24 cellular contexts compared by ENCODE assay signal in genomic region chr1:175618559-175618958, GRCh38.
"Had no signal": no experiment of that assay in that cellular context is flagged by ENCODE, and none has a peak within 500 bp of the region (broad histone marks: within the 10 kb centered on the region; RNA-seq: fewer than 3 reads in every experiment).

No MANE protein-coding gene starts in this region.

- H3K27me3 ChIP-seq: pancreas, suprapubic skin, tibial artery had no signal

- H3K9me3 Mint-ChIP-seq: activated B cell treated with CpG ODN at 0.5 μM for 24 hours; activated CD8-positive, alpha-beta T cell treated with anti-CD3 and anti-CD28 coated beads for 36 hours; activated T-cell treated with anti-CD3 and anti-CD28 coated beads, Interleukin-2, amount 50 U/mL, for 4 hours; activated T-helper 2 cell treated with anti-CD3 and anti-CD28 coated beads, Interferon-gamma antibody, Interleukin-2, Interleukin-4, amounts not matched to agents 10 μg/mL and 5 μg/mL and 100 μg/mL, durations not matched to agents 14 hours and 24 hours and 36 hours; mesothelial cell of epicardium; naive B cell; stimulated activated memory B cell treated with anti-CD40 and anti-IgM and Interleukin-4, amounts not matched to agents 10 μg/mL and 1 μg/mL and 100 μg/mL, for 72 hours; T-helper 2 cell treated with Interferon-gamma antibody and Interleukin-4, amounts not matched to agents 5 μg/mL and 100 μg/mL, for 36 hours had no signal

- H3K36me3 ChIP-seq: pancreas, prostate gland, suprapubic skin, tibial artery, upper lobe of right lung had no signal

- H3K9me3 ChIP-seq: pancreas, prostate gland, suprapubic skin, tibial artery, upper lobe of right lung had no signal

- H3K27ac ChIP-seq: pancreas, prostate gland, skin epidermis, suprapubic skin, tibial artery, upper lobe of right lung had no signal

- H3K4me3 Mint-ChIP-seq: activated B cell treated with CpG ODN at 0.5 μM for 24 hours; activated CD8-positive, alpha-beta T cell treated with anti-CD3 and anti-CD28 coated beads for 36 hours; activated T-cell treated with anti-CD3 and anti-CD28 coated beads, Interleukin-2, amount 50 U/mL, for 4 hours; mesothelial cell of epicardium; naive B cell; stimulated activated memory B cell treated with anti-CD40 and anti-IgM and Interleukin-4, amounts not matched to agents 10 μg/mL and 1 μg/mL and 100 μg/mL, for 72 hours; T-helper 2 cell treated with Interferon-gamma antibody and Interleukin-4, amounts not matched to agents 5 μg/mL and 100 μg/mL, for 36 hours had no signal

- H3K4me1 ChIP-seq: pancreas, prostate gland, suprapubic skin, tibial artery, upper lobe of right lung had no signal

- H3K4me1 Mint-ChIP-seq: activated B cell treated with CpG ODN at 0.5 μM for 24 hours, mesothelial cell of epicardium had no signal

- H3K27ac Mint-ChIP-seq: activated B cell treated with CpG ODN at 0.5 μM for 24 hours; activated CD8-positive, alpha-beta T cell treated with anti-CD3 and anti-CD28 coated beads for 36 hours; activated T-helper 2 cell treated with anti-CD3 and anti-CD28 coated beads, Interferon-gamma antibody, Interleukin-2, Interleukin-4, amounts not matched to agents 10 μg/mL and 5 μg/mL and 100 μg/mL, durations not matched to agents 14 hours and 24 hours and 36 hours; mesothelial cell of epicardium; stimulated activated memory B cell treated with anti-CD40 and anti-IgM and Interleukin-4, amounts not matched to agents 10 μg/mL and 1 μg/mL and 100 μg/mL, for 72 hours; T-helper 2 cell treated with Interferon-gamma antibody and Interleukin-4, amounts not matched to agents 5 μg/mL and 100 μg/mL, for 36 hours had no signal

- H3K4me3 ChIP-seq: pancreas, prostate gland, skin epidermis, suprapubic skin, tibial artery, upper lobe of right lung had no signal

- ATAC-seq: activated CD8-positive, alpha-beta T cell treated with anti-CD3 and anti-CD28 coated beads for 36 hours; activated T-cell treated with anti-CD3 and anti-CD28 coated beads, Interleukin-2, amount 50 U/mL, for 4 hours; left colon; pancreas; sciatic nerve; stimulated activated memory B cell treated with anti-CD40 and anti-IgM and Interleukin-4, amounts not matched to agents 10 μg/mL and 1 μg/mL and 100 μg/mL, for 72 hours; upper lobe of right lung had no signal

- H3K36me3 Mint-ChIP-seq: mesothelial cell of epicardium; naive B cell; stimulated activated memory B cell treated with anti-CD40 and anti-IgM and Interleukin-4, amounts not matched to agents 10 μg/mL and 1 μg/mL and 100 μg/mL, for 72 hours had no signal

- DNase-seq: activated B cell treated with CpG ODN at 0.5 μM for 24 hours; activated CD4-positive, alpha-beta T cell treated with anti-CD3 and anti-CD28 coated beads for 48 hours; activated CD8-positive, alpha-beta T cell treated with anti-CD3 and anti-CD28 coated beads for 36 hours; activated T-cell treated with anti-CD3 and anti-CD28 coated beads, Interleukin-2, amount 50 U/mL, for 4 hours; amygdala; caudate nucleus; head of caudate nucleus; hippocampal formation; left colon; naive B cell; pancreas; retina; stimulated activated CD4-positive, alpha-beta T cell treated with anti-CD3 and anti-CD28 coated beads, Interleukin-12 subunit alpha, Interleukin-12 subunit beta, amount 100 ng/mL, for 4 hours; stimulated activated CD4-positive, alpha-beta T cell treated with anti-CD3 and anti-CD28 coated beads, Interleukin-4, amount 100 ng/mL, for 1 hour; tibial artery; upper lobe of right lung had no signal
